Comparison of ENCODE assay signal across 1 cellular context in the genomic region with DNA sequence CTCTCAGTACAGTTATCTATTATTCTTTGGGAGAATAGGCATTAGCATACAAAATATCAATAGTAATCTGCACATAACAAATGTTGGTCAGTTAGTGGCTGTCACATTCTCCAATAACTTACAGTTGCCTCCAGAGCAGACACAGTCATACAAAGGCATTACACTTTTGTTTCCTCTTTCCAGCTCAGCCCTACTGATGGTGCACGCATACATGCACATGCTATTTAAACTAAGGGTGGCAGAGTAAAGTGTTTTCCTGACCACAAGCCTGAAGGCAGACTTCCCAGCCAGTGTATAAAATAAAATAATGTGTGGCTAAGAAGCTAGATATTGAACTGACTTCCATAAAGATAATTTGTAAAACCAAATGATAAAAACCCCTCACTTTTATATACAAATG.
TF ChIP-seq lines count a peak whose summit lies in the region.

No MANE protein-coding gene starts in this region.

TF ChIP-seq in IMR-90, 13 proteins besides CTCF, POLR2A, EP300 and RAD21:
- TF ChIP-seq NFE2L2 (IDR thresholded peaks at IDR 0.05; ENCODE audit: low read depth, low read length): no peak
- no peak for TF ChIP-seq FOS (IDR thresholded peaks at IDR 0.05; ENCODE audit: low read depth, low read length)
- TF ChIP-seq MAZ (IDR thresholded peaks at IDR 0.05; ENCODE audit: borderline replicate concordance, low read depth, low read length): no peak
- peak; percentile 93 for TF ChIP-seq BHLHE40 (IDR thresholded peaks at IDR 0.05; ENCODE audit: low read depth, low read length)
- no peak for TF ChIP-seq RCOR1 (IDR thresholded peaks at IDR 0.05; ENCODE audit: insufficient replicate concordance, low read length)
